In the genomic region with DNA sequence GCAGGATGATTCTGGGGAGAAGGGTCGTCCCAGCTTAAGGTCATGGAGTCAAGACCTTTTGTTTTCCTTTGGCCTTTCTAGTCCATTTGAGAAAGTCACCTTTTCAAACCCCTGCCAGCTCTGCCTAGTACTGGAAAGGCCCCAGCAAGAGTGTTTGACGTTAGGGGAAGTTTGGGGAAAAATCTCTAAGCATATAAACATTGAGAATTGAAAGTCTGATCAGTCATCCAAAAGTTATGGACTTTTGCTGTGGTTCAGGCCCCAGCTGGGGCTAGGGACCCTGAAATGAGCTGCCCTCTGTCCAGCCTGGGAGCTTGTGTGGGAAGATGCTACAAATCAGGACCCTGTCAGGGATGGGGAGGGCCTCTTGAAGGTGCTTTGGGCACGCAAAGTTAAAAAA, we compare ENCODE assay signal across 13 cellular contexts. TPM values are rescaled to one million over a fixed set of nuclear protein-coding genes. Genes with fewer than 3 reads are reported as not detected.
DNase-seq lines count a peak whose midpoint lies in the region; ATAC-seq and TF ChIP-seq lines count a peak whose summit lies in the region.
"Had no signal": no experiment of that assay in that cellular context is flagged by ENCODE, and none has a peak within 500 bp of the region (broad histone marks: within the 10 kb centered on the region; RNA-seq: fewer than 3 reads in every experiment).

No MANE protein-coding gene starts in this region.

- POLR2A ChIA-PET in activated B cell treated with CpG ODN at 0.5 μM for 24 hours (lab: Charles Lee): interaction anchor here (0.7 to 19.0 kb wide), 6 partner anchors 9 to 236 kb away, joined by 4 to 377 read pairs (median 6); a partner anchor contains a TSS

- CTCF ChIA-PET in activated B cell treated with CpG ODN at 0.5 μM for 24 hours (lab: Charles Lee): interaction anchor here (0.7 kb wide), 1 partner anchor 19 kb away, joined by 3 read pairs; no protein-coding TSS in a partner anchor

- TF ChIP-seq EP300 in upper lobe of left lung (IDR thresholded peaks at IDR 0.05): no peak

- 22 to 46% methylated on average over 3 of the region's 3 CpGs for WGBS in upper lobe of left lung, 2 donors
- 51 to 55% methylated on average over 3 of the region's 3 CpGs for WGBS in aorta, 2 donors

- H3K27ac Mint-ChIP-seq in activated naive CD4-positive, alpha-beta T cell treated with anti-CD3 and anti-CD28 coated beads, Interleukin-2, amount 50 U/mL, for 72 hours: peak overlapping the region; percentile 77 to 79
- H3K27ac Mint-ChIP-seq in activated B cell treated with CpG ODN at 0.5 μM for 24 hours: peak overlapping the region; percentile 94
- peak overlapping the region; percentile 94 for H3K27ac Mint-ChIP-seq in memory B cell

- H3K27me3 Mint-ChIP-seq in activated B cell treated with CpG ODN at 0.5 μM for 24 hours (no peaks in the 10 kb centered on the region), memory B cell (no peaks in the 10 kb centered on the region)

- no peak for TF ChIP-seq POLR2A in upper lobe of left lung (IDR thresholded peaks at IDR 0.05)

- TF ChIP-seq CTCF in activated B cell treated with CpG ODN at 0.5 μM for 24 hours (IDR thresholded peaks at IDR 0.05) (no peak), upper lobe of left lung (IDR thresholded peaks at IDR 0.05) (no peak)

- H3K27me3 ChIP-seq in upper lobe of left lung (no peaks in the 10 kb centered on the region), aorta (ENCODE audit: control insufficient read depth in 1 of 2, insufficient read depth in 2 of 2, low read length in 1 of 2) (no peaks in the 10 kb centered on the region)
- H3K27me3 ChIP-seq: adrenal gland had no signal

- DNase-seq in activated naive CD4-positive, alpha-beta T cell treated with anti-CD3 and anti-CD28 coated beads, Interleukin-2, amount 50 U/mL, for 72 hours (ENCODE audit: low spot score in 2 of 2): no peak
- no peak for DNase-seq in activated naive CD4-positive, alpha-beta T cell (lab: John Stamatoyannopoulos, UW)
- DNase-seq in activated B cell treated with CpG ODN at 0.5 μM for 24 hours (no peak), memory B cell (ENCODE audit: low spot score in 2 of 2) (no peak), upper lobe of left lung (no peak), DMS53 treated with DMSO at 0.1 percent for 48 hours (lab: John Stamatoyannopoulos, UW; ENCODE audit: unreplicated experiment) (no peak), aorta (no peak)
- DNase-seq: left cardiac atrium, NCI-H524, SIG-M5 had no signal

- H3K27ac ChIP-seq in upper lobe of left lung (peak overlapping the region; percentile 61 to 80 (median 70)), aorta (ENCODE audit: low read depth in 1 of 2, low read length in 2 of 2) (no peak overlapping the region)

- H3K4me1 ChIP-seq in upper lobe of left lung (peaks cover 56 to 100% (median 88%) of the 10 kb centered on the region in 4 donors), aorta (ENCODE audit: control insufficient read depth in 1 of 2, insufficient read depth in 2 of 2, low read length in 2 of 2) (no peaks in the 10 kb centered on the region)

- no peaks in the 10 kb centered on the region for H3K9me3 Mint-ChIP-seq in activated naive CD4-positive, alpha-beta T cell treated with anti-CD3 and anti-CD28 coated beads, Interleukin-2, amount 50 U/mL, for 72 hours
- H3K9me3 Mint-ChIP-seq in activated B cell treated with CpG ODN at 0.5 μM for 24 hours (no peaks in the 10 kb centered on the region), memory B cell (no peaks in the 10 kb centered on the region)

- H3K36me3 ChIP-seq in upper lobe of left lung: no peaks in the 10 kb centered on the region
- no peaks in the 10 kb centered on the region for H3K36me3 ChIP-seq in aorta (ENCODE audit: control insufficient read depth in 1 of 2, insufficient read depth in 2 of 2, low read length in 1 of 2)
- H3K36me3 ChIP-seq: adrenal gland had no signal

- H3K4me3 Mint-ChIP-seq in activated B cell treated with CpG ODN at 0.5 μM for 24 hours (peak overlapping the region; percentile 81), memory B cell (peak overlapping the region; percentile 62)

- H3K9me3 ChIP-seq in upper lobe of left lung (no peaks in the 10 kb centered on the region), aorta (ENCODE audit: control insufficient read depth, low read length) (no peaks in the 10 kb centered on the region)
- H3K9me3 ChIP-seq: adrenal gland had no signal

- no peaks in the 10 kb centered on the region for H3K36me3 Mint-ChIP-seq in activated naive CD4-positive, alpha-beta T cell treated with anti-CD3 and anti-CD28 coated beads, Interleukin-2, amount 50 U/mL, for 72 hours
- H3K36me3 Mint-ChIP-seq in activated B cell treated with CpG ODN at 0.5 μM for 24 hours (ENCODE audit: low read depth) (peaks cover 32% of the 10 kb centered on the region), memory B cell (peaks cover 3% of the 10 kb centered on the region)

- intact Hi-C loops in activated B cell treated with CpG ODN at 0.5 μM for 24 hours (cut with micrococcal nuclease): loop anchor here (1.0 kb wide), 3 partner anchors 8 to 22 kb away; a partner anchor contains a TSS
- intact Hi-C loops in aorta (cut with DNase I): no loop called here

- H3K4me3 ChIP-seq in upper lobe of left lung (no peak overlapping the region), aorta (ENCODE audit: low read length in 2 of 2) (no peak overlapping the region)
- H3K4me3 ChIP-seq: adrenal gland had no signal

- peak in 1 of 2 donors; percentile 25 for ATAC-seq in activated naive CD4-positive, alpha-beta T cell treated with anti-CD3 and anti-CD28 coated beads, Interleukin-2, amount 50 U/mL, for 72 hours
- peak; percentile 29 for ATAC-seq in activated B cell treated with CpG ODN at 0.5 μM for 24 hours (ENCODE audit: low read depth)
- peak; percentile 12 for ATAC-seq in memory B cell (ENCODE audit: low read depth)
- ATAC-seq in upper lobe of left lung (ENCODE audit: low FRiP score in 2 of 2): no peak
- no peak for ATAC-seq in HG03439 (IDR thresholded peaks at IDR 0.05; ENCODE audit: unreplicated experiment)
- no peak for ATAC-seq in aorta (ENCODE audit: low FRiP score)
- ATAC-seq: activated CD4-positive, CD25-positive, alpha-beta regulatory T cell treated with anti-CD3 and anti-CD28 coated beads, Interleukin-2, amount 50 U/mL, for 24 hours; left cardiac atrium had no signal

- peaks cover 76% of the 10 kb centered on the region for H3K4me1 Mint-ChIP-seq in activated B cell treated with CpG ODN at 0.5 μM for 24 hours
- peaks cover 51% of the 10 kb centered on the region for H3K4me1 Mint-ChIP-seq in memory B cell

RNA-seq across cellular contexts. Expression of a gene that starts 21.6 kb away (rescaled TPM):
- total RNA-seq in activated naive CD4-positive, alpha-beta T cell treated with anti-CD3 and anti-CD28 coated beads, Interleukin-2, amount 50 U/mL, for 72 hours: 10 to 100 TPM; 52.7 to 71.9 TPM
- total RNA-seq in activated B cell treated with CpG ODN at 0.5 μM for 24 hours (67.2 and 67.3 TPM in 2 replicates), upper lobe of left lung (100 to 1,000 TPM in 2 of 6 donors, 10 to 100 TPM in 4; 60.6 to 154 (median 92.8) TPM), aorta (10 to 100 TPM; 36.5 to 62.2 TPM)
- polyA plus RNA-seq in aorta: 1 to 10 TPM; 5.3 to 6.1 TPM

Comparison
In these comparisons a context has a peak if more than half of its experiments do, and no peak if none do; other contexts are left out.
1. ATAC-seq: peak in activated B cell treated with CpG ODN at 0.5 μM for 24 hours (single experiment) and memory B cell (single experiment); none in upper lobe of left lung (0 of 2), HG03439 (single experiment) and aorta (single experiment).
2. H3K27ac ChIP-seq: peak in upper lobe of left lung (4 of 4); none in aorta (0 of 2).
3. Peak in every context shown above with its lines, with median percentiles within 50 percentile points of each other: H3K27ac Mint-ChIP-seq.